In the genomic region with DNA sequence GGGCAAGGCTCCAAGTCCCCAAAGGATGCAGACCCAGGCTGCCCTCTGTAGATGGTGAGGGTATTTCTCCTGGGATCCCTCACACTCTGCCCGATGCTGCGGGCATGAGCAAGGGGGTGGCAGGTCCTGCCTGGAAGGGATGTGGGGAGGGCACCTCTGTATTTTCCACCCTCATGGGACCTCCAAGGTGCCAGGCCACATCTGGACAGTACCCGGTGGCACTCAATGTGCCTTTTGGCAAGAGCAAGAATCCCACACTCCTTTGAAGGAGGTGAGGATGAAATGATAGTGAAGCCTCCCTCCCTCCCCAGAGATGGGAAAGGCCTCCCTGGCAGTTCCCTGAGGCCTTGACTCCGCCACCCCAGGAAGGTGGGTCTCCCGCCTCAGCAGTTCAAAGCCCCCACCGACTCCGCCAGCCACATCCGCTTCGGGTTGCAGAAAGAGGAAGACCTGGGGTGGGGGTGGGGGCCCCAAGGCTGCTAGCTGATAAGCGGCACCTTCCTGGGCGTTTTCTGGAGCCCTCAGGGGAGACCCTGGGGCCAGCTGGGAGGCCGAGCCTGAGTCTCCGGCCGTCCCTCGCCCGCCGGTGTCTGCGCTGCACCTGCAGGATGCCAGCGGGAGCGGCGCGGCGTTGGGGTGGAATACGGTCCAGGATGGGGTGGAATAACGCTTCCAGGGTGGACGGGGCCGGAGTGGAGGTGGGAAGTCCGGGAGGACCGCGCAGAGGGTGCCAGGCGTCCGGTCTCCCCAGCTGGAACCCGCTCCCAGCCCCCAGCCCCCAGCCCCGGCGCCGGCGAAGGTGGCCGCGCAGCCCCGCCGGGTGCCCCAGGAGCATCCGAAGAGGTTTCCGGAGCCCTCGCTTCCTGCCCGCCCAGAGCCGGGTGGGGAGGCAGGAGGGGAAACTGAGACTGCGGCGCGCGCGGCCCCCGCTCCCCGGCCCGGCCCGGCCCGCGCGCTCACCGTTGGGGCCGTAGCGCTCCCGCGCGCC, we compare ENCODE assay signal across 8 cellular contexts. TPM values are rescaled to one million over a fixed set of nuclear protein-coding genes. Genes with fewer than 3 reads are reported as not detected.
DNase-seq lines count a peak whose midpoint lies in the region; ATAC-seq and TF ChIP-seq lines count a peak whose summit lies in the region.

No MANE protein-coding gene starts in this region.

- H3K27ac ChIP-seq in suprapubic skin (peak overlapping the region; percentile 18), WERI-Rb-1 (no peak overlapping the region)

- H3K4me1 ChIP-seq in suprapubic skin, result peaks cover 20% of the 10 kb centered on the region

- peak; percentile 4 for ATAC-seq in HG02571 (IDR thresholded peaks at IDR 0.05; ENCODE audit: unreplicated experiment)

- 50% methylated on average over 2 of the region's 64 CpGs for WGBS in suprapubic skin

- no peak for TF ChIP-seq CTCF in GM10248 (IDR thresholded peaks at IDR 0.05; ENCODE audit: control extremely low read depth, extremely low read depth, low read depth, missing control alignments)
- TF ChIP-seq CTCF in suprapubic skin (IDR thresholded peaks at IDR 0.05), result no peak
- TF ChIP-seq CTCF in WERI-Rb-1 (IDR thresholded peaks at IDR 0.05; ENCODE audit: low read depth, low read length), result no peak

- POLR2A ChIA-PET in GM10248 (lab: Yijun Ruan, JAX), result interaction anchor here (1.2 kb wide), 1 partner anchor 45 kb away, joined by 3 read pairs; no protein-coding TSS in a partner anchor

- no peak for TF ChIP-seq EP300 in suprapubic skin (IDR thresholded peaks at IDR 0.05)

- TF ChIP-seq POLR2A in suprapubic skin (IDR thresholded peaks at IDR 0.05), result no peak

- no peaks in the 10 kb centered on the region for H3K9me3 ChIP-seq in suprapubic skin
- H3K9me3 ChIP-seq in WERI-Rb-1 (ENCODE audit: severe bottlenecking), result no peaks in the 10 kb centered on the region

- peaks cover 29% of the 10 kb centered on the region for H3K27me3 ChIP-seq in suprapubic skin
- H3K27me3 ChIP-seq in WERI-Rb-1 (ENCODE audit: insufficient read depth, low read depth, severe bottlenecking), result no peaks in the 10 kb centered on the region

- DNase-seq in GM10248 (ENCODE audit: extremely low spot score), result peak; percentile 67
- DNase-seq in RPMI8226, result peak; percentile 56
- DNase-seq in activated naive CD4-positive, alpha-beta T cell treated with anti-CD3 and anti-CD28 coated beads, Interleukin-2, amount 50 U/mL, for 16 hours, result peak; percentile 52
- DNase-seq in mucosa of gallbladder (ENCODE audit: low spot score), result peak; percentile 19
- no peak for DNase-seq in suprapubic skin (ENCODE audit: low spot score in 2 of 2)
- DNase-seq in WERI-Rb-1, result no peak
- no peak for DNase-seq in amniotic stem cell (lab: John Stamatoyannopoulos, UW)

- H3K4me3 ChIP-seq in suprapubic skin, result peak overlapping the region; percentile 56
- H3K4me3 ChIP-seq in WERI-Rb-1 (ENCODE audit: low read depth, low read length), result no peak overlapping the region

- H3K36me3 ChIP-seq in suprapubic skin (no peaks in the 10 kb centered on the region), WERI-Rb-1 (no peaks in the 10 kb centered on the region)

- CTCF ChIA-PET in GM10248 (lab: Yijun Ruan, JAX), result interaction anchor here (1.3 to 2.9 kb wide), 2 partner anchors 10 to 49 kb away, joined by 4 to 17 read pairs; no protein-coding TSS in a partner anchor

RNA-seq across cellular contexts. Expression of a gene that starts 0.7 kb away (rescaled TPM):
- total RNA-seq in mucosa of gallbladder (96.5 TPM), suprapubic skin (10 to 100 TPM; 22.4 to 61.7 (median 34.7) TPM)

RNA-seq across cellular contexts. Expression of a gene that starts 47.2 kb away (rescaled TPM):
- total RNA-seq in mucosa of gallbladder, result 2.8 TPM
- total RNA-seq in suprapubic skin, result 1 to 10 TPM in 2 of 4 donors, under 1 TPM in 2; 0.25 to 2.6 (median 1.2) TPM

Comparison
In these comparisons a context has a peak if more than half of its experiments do, and no peak if none do; other contexts are left out.
1. DNase-seq: peak in GM10248 (single experiment), RPMI8226 (single experiment), activated naive CD4-positive, alpha-beta T cell treated with anti-CD3 and anti-CD28 coated beads, Interleukin-2, amount 50 U/mL, for 16 hours (single experiment) and mucosa of gallbladder (single experiment); none in suprapubic skin (0 of 2), WERI-Rb-1 (single experiment) and amniotic stem cell (single experiment).